Comparison of ENCODE assay signal across 8 cellular contexts in the genomic region with DNA sequence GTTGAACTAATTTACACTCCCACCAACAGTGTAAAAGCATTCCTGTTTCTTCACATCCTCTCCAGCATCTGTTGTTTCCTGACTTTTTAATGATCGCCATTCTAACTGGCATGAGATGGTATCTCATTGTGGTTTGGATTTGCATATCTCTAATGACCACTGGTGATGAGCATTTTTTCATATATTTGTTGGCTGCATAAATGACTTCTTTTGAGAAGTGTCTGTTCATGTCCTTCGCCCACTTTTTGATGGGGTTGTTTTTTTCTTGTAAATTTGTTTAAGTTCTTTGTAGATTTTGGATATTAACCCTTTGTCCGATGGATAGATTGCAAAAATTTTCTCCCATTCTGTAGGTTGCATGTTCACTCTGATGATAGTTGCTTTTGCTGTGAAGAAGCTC. TPM values are rescaled to one million over a fixed set of nuclear protein-coding genes. Genes with fewer than 3 reads are reported as not detected.
A peak's percentile ranks its signal among the peaks of the same experiment; 100 is the strongest.
DNase-seq lines count a peak whose midpoint lies in the region; ATAC-seq and TF ChIP-seq lines count a peak whose summit lies in the region.
"Not testable (repeated sequence)": the region's sequence is repeated elsewhere in the genome, so short reads cannot be mapped to it uniquely, and the experiment has no call there.

No MANE protein-coding gene starts in this region.

- TF ChIP-seq CTCF in CD4-positive, alpha-beta T cell (IDR thresholded peaks at IDR 0.05); brain (conservative IDR thresholded peaks at IDR 0.05); neural crest cell (conservative IDR thresholded peaks at IDR 0.05); type B pancreatic cell (conservative IDR thresholded peaks at IDR 0.05): not testable (repeated sequence)

- not testable (repeated sequence) for H3K27me3 Mint-ChIP-seq in CD4-positive, alpha-beta T cell; activated T-cell treated with anti-CD3 and anti-CD28 coated beads, Interleukin-2, amount 50 U/mL, for 24 hours; activated T-helper 17 cell treated with anti-CD3 and anti-CD28 coated beads, Interleukin-2, amount 50 U/mL, for 72 hours; activated naive CD8-positive, alpha-beta T cell; naive thymus-derived CD8-positive, alpha-beta T cell; neural crest cell (ENCODE audit: low read depth); type B pancreatic cell
- H3K27me3 Mint-ChIP-seq in brain, result peaks cover 15% of the 10 kb centered on the region

- CTCF ChIA-PET in CD4-positive, alpha-beta T cell (lab: Charles Lee), result not testable (repeated sequence)

- H3K27ac ChIP-seq in CD4-positive, alpha-beta T cell (ENCODE audit: low read depth, low read length), result not testable (repeated sequence)

- POLR2A ChIA-PET in CD4-positive, alpha-beta T cell (lab: Charles Lee); naive thymus-derived CD8-positive, alpha-beta T cell (lab: Charles Lee): not testable (repeated sequence)

- H3K4me3 Mint-ChIP-seq in CD4-positive, alpha-beta T cell, result peak overlapping the region; percentile 64
- H3K4me3 Mint-ChIP-seq in activated T-cell treated with anti-CD3 and anti-CD28 coated beads, Interleukin-2, amount 50 U/mL, for 24 hours, result not testable (repeated sequence)
- peak overlapping the region; percentile 26 for H3K4me3 Mint-ChIP-seq in activated T-helper 17 cell treated with anti-CD3 and anti-CD28 coated beads, Interleukin-2, amount 50 U/mL, for 72 hours
- H3K4me3 Mint-ChIP-seq in activated naive CD8-positive, alpha-beta T cell, result peak overlapping the region; percentile 66
- H3K4me3 Mint-ChIP-seq in brain (peak overlapping the region in 4 of 5 experiments; percentile 15 to 64 (median 36)), neural crest cell (peak overlapping the region; percentile 73), type B pancreatic cell (peak overlapping the region; percentile 46)
- peak overlapping the region in 6 of 10 donors; percentile 4 to 62 (median 31) for H3K4me3 Mint-ChIP-seq in naive thymus-derived CD8-positive, alpha-beta T cell

- not testable (repeated sequence) for H3K27me3 ChIP-seq in CD4-positive, alpha-beta T cell (ENCODE audit: control insufficient read depth, insufficient read depth, low read length)

- intact Hi-C loops in CD4-positive, alpha-beta T cell (cut with DNase I, micrococcal nuclease), result loop anchor here in 1 of 2 experiments (5.0 kb wide), 1 partner anchor 878 kb away; no protein-coding TSS in a partner anchor

- DNase-seq in CD4-positive, alpha-beta T cell; activated T-cell treated with anti-CD3 and anti-CD28 coated beads, Interleukin-2, amount 50 U/mL, for 24 hours; naive thymus-derived CD8-positive, alpha-beta T cell; neural crest cell (ENCODE audit: low read depth, low spot score); type B pancreatic cell (ENCODE audit: extremely low spot score, unreplicated experiment): not testable (repeated sequence)

- ATAC-seq in CD4-positive, alpha-beta T cell (ENCODE audit: poor library complexity); activated T-helper 17 cell treated with anti-CD3 and anti-CD28 coated beads, Interleukin-2, amount 50 U/mL, for 72 hours (replicated peaks); naive thymus-derived CD8-positive, alpha-beta T cell: not testable (repeated sequence)

- not testable (repeated sequence) for H3K9me3 Mint-ChIP-seq in CD4-positive, alpha-beta T cell; activated T-cell treated with anti-CD3 and anti-CD28 coated beads, Interleukin-2, amount 50 U/mL, for 24 hours; activated T-helper 17 cell treated with anti-CD3 and anti-CD28 coated beads, Interleukin-2, amount 50 U/mL, for 72 hours; activated naive CD8-positive, alpha-beta T cell (ENCODE audit: low read depth); brain; naive thymus-derived CD8-positive, alpha-beta T cell; neural crest cell; type B pancreatic cell

- not testable (repeated sequence) for H3K27ac Mint-ChIP-seq in CD4-positive, alpha-beta T cell; activated T-helper 17 cell treated with anti-CD3 and anti-CD28 coated beads, Interleukin-2, amount 50 U/mL, for 72 hours; brain; neural crest cell (ENCODE audit: unreplicated experiment)
- peak overlapping the region; percentile 28 for H3K27ac Mint-ChIP-seq in activated T-cell treated with anti-CD3 and anti-CD28 coated beads, Interleukin-2, amount 50 U/mL, for 24 hours
- peak overlapping the region; percentile 76 for H3K27ac Mint-ChIP-seq in activated naive CD8-positive, alpha-beta T cell
- peak overlapping the region in 2 of 10 donors; percentile 30 to 46 for H3K27ac Mint-ChIP-seq in naive thymus-derived CD8-positive, alpha-beta T cell
- peak overlapping the region; percentile 43 for H3K27ac Mint-ChIP-seq in type B pancreatic cell

- H3K36me3 Mint-ChIP-seq in CD4-positive, alpha-beta T cell (ENCODE audit: low read depth), result peaks cover 23% of the 10 kb centered on the region
- peaks cover 50% of the 10 kb centered on the region for H3K36me3 Mint-ChIP-seq in activated T-cell treated with anti-CD3 and anti-CD28 coated beads, Interleukin-2, amount 50 U/mL, for 24 hours (ENCODE audit: low read depth)
- peaks cover 29% of the 10 kb centered on the region for H3K36me3 Mint-ChIP-seq in activated T-helper 17 cell treated with anti-CD3 and anti-CD28 coated beads, Interleukin-2, amount 50 U/mL, for 72 hours (ENCODE audit: low read depth)
- H3K36me3 Mint-ChIP-seq in activated naive CD8-positive, alpha-beta T cell, result peaks cover 11% of the 10 kb centered on the region
- peaks cover 17% of the 10 kb centered on the region for H3K36me3 Mint-ChIP-seq in brain
- peaks cover 0 to 11% (median 8%) of the 10 kb centered on the region in 3 donors for H3K36me3 Mint-ChIP-seq in naive thymus-derived CD8-positive, alpha-beta T cell
- peaks cover 24% of the 10 kb centered on the region for H3K36me3 Mint-ChIP-seq in neural crest cell (ENCODE audit: low read depth)
- peaks cover 21% of the 10 kb centered on the region for H3K36me3 Mint-ChIP-seq in type B pancreatic cell

- peaks cover 63% of the 10 kb centered on the region for H3K4me1 Mint-ChIP-seq in CD4-positive, alpha-beta T cell (ENCODE audit: low read depth)
- H3K4me1 Mint-ChIP-seq in activated T-cell treated with anti-CD3 and anti-CD28 coated beads, Interleukin-2, amount 50 U/mL, for 24 hours (ENCODE audit: low read depth), result peaks cover 58% of the 10 kb centered on the region
- peaks cover 43% of the 10 kb centered on the region for H3K4me1 Mint-ChIP-seq in activated T-helper 17 cell treated with anti-CD3 and anti-CD28 coated beads, Interleukin-2, amount 50 U/mL, for 72 hours
- H3K4me1 Mint-ChIP-seq in activated naive CD8-positive, alpha-beta T cell (ENCODE audit: low read depth), result peaks cover 67% of the 10 kb centered on the region
- H3K4me1 Mint-ChIP-seq in brain (peaks cover 55% of the 10 kb centered on the region), neural crest cell (peaks cover 24% of the 10 kb centered on the region), type B pancreatic cell (ENCODE audit: unreplicated experiment) (peaks cover 29% of the 10 kb centered on the region)
- peaks cover 24 to 57% (median 53%) of the 10 kb centered on the region in 4 donors for H3K4me1 Mint-ChIP-seq in naive thymus-derived CD8-positive, alpha-beta T cell

- H3K9me3 ChIP-seq in CD4-positive, alpha-beta T cell (ENCODE audit: control insufficient read depth, low read length), result not testable (repeated sequence)

RNA-seq across cellular contexts. Expression of gene SRFBP1, which starts 3.0 kb away (rescaled TPM):
- total RNA-seq in CD4-positive, alpha-beta T cell, result 1 to 10 TPM; 4.0 to 4.6 TPM
- total RNA-seq in activated T-helper 17 cell treated with anti-CD3 and anti-CD28 coated beads, Interleukin-2, amount 50 U/mL, for 72 hours, result 10 to 100 TPM in 1 of 2 donors, 1 to 10 TPM in 1; 7.6 to 11.2 TPM
- 1.3 TPM for polyA plus RNA-seq in brain (ENCODE audit: insufficient read depth, low read depth, low replicate concordance)
- total RNA-seq in naive thymus-derived CD8-positive, alpha-beta T cell, result 10 to 100 TPM; 12.9 to 13.4 TPM
- polyA plus RNA-seq in naive thymus-derived CD8-positive, alpha-beta T cell, result 10 to 100 TPM; 12.8 to 15.5 (median 14.5) TPM
- total RNA-seq in neural crest cell (14.6 and 15.0 TPM in 2 replicates), type B pancreatic cell (ENCODE audit: low replicate concordance) (12.5 and 12.9 TPM in 2 replicates)
